In genomic region chrX:41889317-41890025, GRCh38 we compare ENCODE assay signal across 1 cellular context.
TF ChIP-seq lines count a peak whose summit lies in the region.

No MANE protein-coding gene starts in this region.

TF ChIP-seq in GM12878, 131 proteins besides CTCF, POLR2A, EP300 and RAD21 (continued from another document):
- no peak for TF ChIP-seq E4F1 (IDR thresholded peaks at IDR 0.05; ENCODE audit: borderline replicate concordance, partially characterized antibody)
- TF ChIP-seq, protein P1, sequence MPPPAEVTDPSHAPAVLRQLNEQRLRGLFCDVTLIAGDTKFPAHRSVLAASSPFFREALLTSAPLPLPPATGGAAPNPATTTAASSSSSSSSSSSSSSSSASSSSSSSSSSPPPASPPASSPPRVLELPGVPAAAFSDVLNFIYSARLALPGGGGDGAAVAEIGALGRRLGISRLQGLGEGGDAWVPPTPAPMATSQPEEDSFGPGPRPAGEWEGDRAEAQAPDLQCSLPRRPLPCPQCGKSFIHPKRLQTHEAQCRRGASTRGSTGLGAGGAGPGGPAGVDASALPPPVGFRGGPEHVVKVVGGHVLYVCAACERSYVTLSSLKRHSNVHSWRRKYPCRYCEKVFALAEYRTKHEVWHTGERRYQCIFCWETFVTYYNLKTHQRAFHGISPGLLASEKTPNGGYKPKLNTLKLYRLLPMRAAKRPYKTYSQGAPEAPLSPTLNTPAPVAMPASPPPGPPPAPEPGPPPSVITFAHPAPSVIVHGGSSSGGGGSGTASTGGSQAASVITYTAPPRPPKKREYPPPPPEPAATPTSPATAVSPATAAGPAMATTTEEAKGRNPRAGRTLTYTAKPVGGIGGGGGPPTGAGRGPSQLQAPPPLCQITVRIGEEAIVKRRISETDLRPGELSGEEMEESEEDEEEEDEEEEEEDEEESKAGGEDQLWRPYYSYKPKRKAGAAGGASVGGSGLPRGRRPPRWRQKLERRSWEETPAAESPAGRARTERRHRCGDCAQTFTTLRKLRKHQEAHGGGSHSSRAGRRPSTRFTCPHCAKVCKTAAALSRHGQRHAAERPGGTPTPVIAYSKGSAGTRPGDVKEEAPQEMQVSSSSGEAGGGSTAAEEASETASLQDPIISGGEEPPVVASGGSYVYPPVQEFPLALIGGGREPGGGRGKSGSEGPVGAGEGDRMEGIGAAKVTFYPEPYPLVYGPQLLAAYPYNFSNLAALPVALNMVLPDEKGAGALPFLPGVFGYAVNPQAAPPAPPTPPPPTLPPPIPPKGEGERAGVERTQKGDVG (CRISPR knock-in tag; IDR thresholded peaks at IDR 0.05) = no peak
- TF ChIP-seq KLF5 (IDR thresholded peaks at IDR 0.05; ENCODE audit: partially characterized antibody) = no peak
- TF ChIP-seq, protein P2, sequence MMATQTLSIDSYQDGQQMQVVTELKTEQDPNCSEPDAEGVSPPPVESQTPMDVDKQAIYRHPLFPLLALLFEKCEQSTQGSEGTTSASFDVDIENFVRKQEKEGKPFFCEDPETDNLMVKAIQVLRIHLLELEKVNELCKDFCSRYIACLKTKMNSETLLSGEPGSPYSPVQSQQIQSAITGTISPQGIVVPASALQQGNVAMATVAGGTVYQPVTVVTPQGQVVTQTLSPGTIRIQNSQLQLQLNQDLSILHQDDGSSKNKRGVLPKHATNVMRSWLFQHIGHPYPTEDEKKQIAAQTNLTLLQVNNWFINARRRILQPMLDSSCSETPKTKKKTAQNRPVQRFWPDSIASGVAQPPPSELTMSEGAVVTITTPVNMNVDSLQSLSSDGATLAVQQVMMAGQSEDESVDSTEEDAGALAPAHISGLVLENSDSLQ (IDR thresholded peaks at IDR 0.05) = no peak
- TF ChIP-seq TCF12 (IDR thresholded peaks at IDR 0.05; ENCODE audit: low read depth, low read length) = no peak
- no peak for TF ChIP-seq CBFB (IDR thresholded peaks at IDR 0.05; ENCODE audit: low read depth)
- TF ChIP-seq SREBF2 (IDR thresholded peaks at IDR 0.05; ENCODE audit: low read length) = no peak
- no peak for TF ChIP-seq TCF7 (IDR thresholded peaks at IDR 0.05; ENCODE audit: borderline replicate concordance)
- TF ChIP-seq ZSCAN29 (IDR thresholded peaks at IDR 0.05) = no peak
- no peak for TF ChIP-seq DPF2 (IDR thresholded peaks at IDR 0.05)
- no peak for TF ChIP-seq CUX1 (IDR thresholded peaks at IDR 0.05; ENCODE audit: insufficient replicate concordance, low read depth, low read length)
- TF ChIP-seq TARDBP (IDR thresholded peaks at IDR 0.05; ENCODE audit: borderline replicate concordance) = no peak
- TF ChIP-seq JUND (IDR thresholded peaks at IDR 0.05; ENCODE audit: low read depth, low read length) = no peak
